Comparison of ENCODE assay signal across 1 cellular context in the genomic region with DNA sequence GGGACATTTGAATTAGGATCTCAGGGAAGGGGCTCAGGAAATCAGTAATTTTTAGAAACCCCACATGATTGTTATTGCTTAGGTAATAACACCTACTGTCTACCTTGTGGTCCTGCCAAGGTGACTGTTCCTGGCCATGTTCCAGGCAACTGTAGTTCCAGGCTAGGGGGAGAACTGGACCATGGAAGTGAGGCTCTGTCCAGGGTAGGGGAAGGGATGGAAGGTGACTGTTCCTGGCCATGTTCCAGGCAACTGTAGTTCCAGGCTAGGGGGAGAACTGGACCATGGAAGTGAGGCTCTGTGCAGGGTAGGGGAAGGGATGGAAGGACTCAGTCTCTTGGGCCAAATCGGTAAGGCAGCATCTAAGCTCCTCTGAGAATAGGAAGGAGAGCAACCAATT.
TF ChIP-seq lines count a peak whose summit lies in the region.

No MANE protein-coding gene starts in this region.

TF ChIP-seq in SK-N-SH, 30 proteins besides CTCF, POLR2A, EP300 and RAD21:
- TF ChIP-seq, protein P1, sequence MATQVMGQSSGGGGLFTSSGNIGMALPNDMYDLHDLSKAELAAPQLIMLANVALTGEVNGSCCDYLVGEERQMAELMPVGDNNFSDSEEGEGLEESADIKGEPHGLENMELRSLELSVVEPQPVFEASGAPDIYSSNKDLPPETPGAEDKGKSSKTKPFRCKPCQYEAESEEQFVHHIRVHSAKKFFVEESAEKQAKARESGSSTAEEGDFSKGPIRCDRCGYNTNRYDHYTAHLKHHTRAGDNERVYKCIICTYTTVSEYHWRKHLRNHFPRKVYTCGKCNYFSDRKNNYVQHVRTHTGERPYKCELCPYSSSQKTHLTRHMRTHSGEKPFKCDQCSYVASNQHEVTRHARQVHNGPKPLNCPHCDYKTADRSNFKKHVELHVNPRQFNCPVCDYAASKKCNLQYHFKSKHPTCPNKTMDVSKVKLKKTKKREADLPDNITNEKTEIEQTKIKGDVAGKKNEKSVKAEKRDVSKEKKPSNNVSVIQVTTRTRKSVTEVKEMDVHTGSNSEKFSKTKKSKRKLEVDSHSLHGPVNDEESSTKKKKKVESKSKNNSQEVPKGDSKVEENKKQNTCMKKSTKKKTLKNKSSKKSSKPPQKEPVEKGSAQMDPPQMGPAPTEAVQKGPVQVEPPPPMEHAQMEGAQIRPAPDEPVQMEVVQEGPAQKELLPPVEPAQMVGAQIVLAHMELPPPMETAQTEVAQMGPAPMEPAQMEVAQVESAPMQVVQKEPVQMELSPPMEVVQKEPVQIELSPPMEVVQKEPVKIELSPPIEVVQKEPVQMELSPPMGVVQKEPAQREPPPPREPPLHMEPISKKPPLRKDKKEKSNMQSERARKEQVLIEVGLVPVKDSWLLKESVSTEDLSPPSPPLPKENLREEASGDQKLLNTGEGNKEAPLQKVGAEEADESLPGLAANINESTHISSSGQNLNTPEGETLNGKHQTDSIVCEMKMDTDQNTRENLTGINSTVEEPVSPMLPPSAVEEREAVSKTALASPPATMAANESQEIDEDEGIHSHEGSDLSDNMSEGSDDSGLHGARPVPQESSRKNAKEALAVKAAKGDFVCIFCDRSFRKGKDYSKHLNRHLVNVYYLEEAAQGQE (IDR thresholded peaks at IDR 0.05; ENCODE audit: low read depth, low read length) = peak; percentile 58; the same call in 1 of the 2 replicates
